ENCODE assay signal across 8 cellular contexts in genomic region chr11:73931039-73931645, GRCh38. TPM values are rescaled to one million over a fixed set of nuclear protein-coding genes. Genes with fewer than 3 reads are reported as not detected.
DNase-seq lines count a peak whose midpoint lies in the region; ATAC-seq and TF ChIP-seq lines count a peak whose summit lies in the region.

No MANE protein-coding gene starts in this region.

- H3K36me3 ChIP-seq in SU-DHL-6 (ENCODE audit: low read length) (no peaks in the 10 kb centered on the region), gastroesophageal sphincter (peaks cover 0 to 82% of the 10 kb centered on the region in 2 donors)

- no peaks in the 10 kb centered on the region for H3K4me1 ChIP-seq in gastroesophageal sphincter

- no peak for TF ChIP-seq EP300 in gastroesophageal sphincter (IDR thresholded peaks at IDR 0.05)

- no peaks in the 10 kb centered on the region for H4K20me1 ChIP-seq in SU-DHL-6 (ENCODE audit: low read depth, low read length)

- no peak overlapping the region for H3K4me3 ChIP-seq in SU-DHL-6 (ENCODE audit: insufficient read depth, low read length, poor library complexity, severe bottlenecking)
- no peak overlapping the region for H3K4me3 ChIP-seq in gastroesophageal sphincter

- no peaks in the 10 kb centered on the region for H3K9me2 ChIP-seq in SU-DHL-6 (replicated peaks; ENCODE audit: insufficient read depth, low read length)

- 56 to 64% methylated on average over 7 of the region's 7 CpGs for WGBS in gastroesophageal sphincter (ENCODE audit: low coverage in 1 of 2), 2 donors

- peak; percentile 5 for DNase-seq in stimulated activated CD4-positive, alpha-beta T cell treated with anti-CD3 and anti-CD28 coated beads, Interleukin-15, amount 100 ng/mL, for 24 hours
- no peak for DNase-seq in stimulated activated CD4-positive, alpha-beta T cell treated with anti-CD3 and anti-CD28 coated beads, Interleukin-1b, Interleukin-23, amount 100 ng/mL, for 48 hours
- DNase-seq in NCI-H1105 treated with DMSO at 0.1 percent for 48 hours (lab: John Stamatoyannopoulos, UW): peak; percentile 73
- DNase-seq in pulmonary artery endothelial cell (ENCODE audit: low read depth, low spot score): peak; percentile 29

- no peak overlapping the region for H3K9ac ChIP-seq in SU-DHL-6 (ENCODE audit: low read length)

- H3K9me3 ChIP-seq in SU-DHL-6 (ENCODE audit: insufficient read depth, low read length) (no peaks in the 10 kb centered on the region), gastroesophageal sphincter (no peaks in the 10 kb centered on the region)

- no peak overlapping the region for H3K4me2 ChIP-seq in SU-DHL-6 (ENCODE audit: low read depth, low read length, poor library complexity, severe bottlenecking)

- peak; percentile 30 for TF ChIP-seq CTCF in SU-DHL-6 (IDR thresholded peaks at IDR 0.05; ENCODE audit: insufficient read depth, low read length, poor library complexity, severe bottlenecking)
- TF ChIP-seq CTCF in gastroesophageal sphincter (IDR thresholded peaks at IDR 0.05): peak in 3 of 4 experiments; percentile 14 to 28 (median 20)

- no peak for TF ChIP-seq POLR2A in gastroesophageal sphincter (IDR thresholded peaks at IDR 0.05)

- no peak overlapping the region for H3K27ac ChIP-seq in SU-DHL-6 (ENCODE audit: low read depth, low read length)
- H3K27ac ChIP-seq in gastroesophageal sphincter: no peak overlapping the region

- ATAC-seq in gastroesophageal sphincter (no peak), GM19397 (IDR thresholded peaks at IDR 0.05; ENCODE audit: unreplicated experiment) (no peak), HG03439 (IDR thresholded peaks at IDR 0.05; ENCODE audit: unreplicated experiment) (no peak)

- no peak overlapping the region for H2AFZ ChIP-seq in SU-DHL-6 (ENCODE audit: low read depth, low read length, severe bottlenecking)

- no peaks in the 10 kb centered on the region for H3F3A ChIP-seq in SU-DHL-6 (ENCODE audit: insufficient read depth)

- no peaks in the 10 kb centered on the region for H3K79me2 ChIP-seq in SU-DHL-6 (ENCODE audit: insufficient read depth, low read length)

- no peaks in the 10 kb centered on the region for H3K27me3 ChIP-seq in SU-DHL-6 (ENCODE audit: low read length)
- no peaks in the 10 kb centered on the region for H3K27me3 ChIP-seq in gastroesophageal sphincter

RNA-seq across cellular contexts. Expression of gene DNAJB13, which starts 19.7 kb away (rescaled TPM):
- total RNA-seq in gastroesophageal sphincter: not detected
- total RNA-seq in pulmonary artery endothelial cell: not detected in 2 replicates

RNA-seq across cellular contexts. Expression of gene UCP2, which starts 51.5 kb away (rescaled TPM):
- 10 to 100 TPM in 3 of 4 donors, 1 to 10 TPM in 1; 5.8 to 37.2 (median 33.2) TPM for total RNA-seq in gastroesophageal sphincter
- 0.59 and 1.1 TPM in 2 replicates for total RNA-seq in pulmonary artery endothelial cell

RNA-seq across cellular contexts. Expression of gene PAAF1, which starts 54.3 kb away (rescaled TPM):
- total RNA-seq in gastroesophageal sphincter: 10 to 100 TPM; 16.2 to 30.2 (median 17.8) TPM
- total RNA-seq in pulmonary artery endothelial cell: 9.7 and 12.7 TPM in 2 replicates

RNA-seq across cellular contexts. Expression of gene COA4, which starts 54.5 kb away (rescaled TPM):
- 10 to 100 TPM; 37.8 to 74.2 (median 58.7) TPM for total RNA-seq in gastroesophageal sphincter
- total RNA-seq in pulmonary artery endothelial cell: 76.2 and 82.0 TPM in 2 replicates
